ENCODE assay signal across 8 cellular contexts in the genomic region with DNA sequence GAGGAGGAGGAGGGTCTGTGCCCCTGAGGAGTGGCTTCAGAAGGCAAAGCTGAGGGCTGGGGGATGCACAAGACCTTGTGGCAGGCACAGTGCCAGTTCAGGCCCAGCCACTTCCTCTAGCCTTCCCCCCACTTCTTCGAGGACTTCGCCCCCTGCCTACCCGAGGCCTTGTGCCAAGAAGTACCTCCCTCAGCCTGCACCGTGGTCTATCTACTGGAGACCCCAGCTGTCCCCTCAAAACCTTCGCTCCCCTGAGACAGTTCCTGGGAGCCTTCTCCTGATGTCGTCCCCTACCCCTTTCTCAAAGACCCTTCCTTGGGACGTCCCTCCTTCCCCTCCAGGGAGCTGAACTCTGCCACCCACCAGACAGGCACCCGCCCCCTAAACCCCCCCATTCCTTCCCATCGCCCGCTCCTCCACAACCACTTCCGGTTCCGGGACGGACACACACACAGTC. TPM values are rescaled to one million over a fixed set of nuclear protein-coding genes. Genes with fewer than 3 reads are reported as not detected.
DNase-seq lines count a peak whose midpoint lies in the region; ATAC-seq and TF ChIP-seq lines count a peak whose summit lies in the region.

No MANE protein-coding gene starts in this region.

- H3K4me3 Mint-ChIP-seq in naive thymus-derived CD8-positive, alpha-beta T cell = peak overlapping the region; percentile 81 to 97 (median 92)

- intact Hi-C loops in uterus (cut with DNase I; ENCODE audit: low total_unique reads) = no loop called here

- H3K27ac ChIP-seq in VCaP (peak overlapping the region; percentile 98), uterus (peak overlapping the region; percentile 99)

- ATAC-seq in HG03457 (IDR thresholded peaks at IDR 0.05; ENCODE audit: unreplicated experiment) (peak; percentile 1), GM18520 (IDR thresholded peaks at IDR 0.05; ENCODE audit: unreplicated experiment) (no peak)
- peak; percentile 9 for ATAC-seq in naive thymus-derived CD8-positive, alpha-beta T cell

- peak overlapping the region; percentile 89 to 99 (median 96) for H3K27ac Mint-ChIP-seq in naive thymus-derived CD8-positive, alpha-beta T cell

- peaks cover 0 to 35% (median 2%) of the 10 kb centered on the region in 3 donors for H3K36me3 Mint-ChIP-seq in naive thymus-derived CD8-positive, alpha-beta T cell

- peak; percentile 15 for DNase-seq in NK-92 treated with Interleukin-12 subunit alpha and Interleukin-12 subunit beta, amount 100 ng/mL, for 24 hours (lab: John Stamatoyannopoulos, UW)
- no peak for DNase-seq in NK-92 (lab: John Stamatoyannopoulos, UW; ENCODE audit: unreplicated experiment)
- no peak for DNase-seq in epithelial cell of esophagus (ENCODE audit: low read depth)
- DNase-seq in naive thymus-derived CD8-positive, alpha-beta T cell = peak in 7 of 10 donors; percentile 24 to 78 (median 38)
- no peak for DNase-seq in uterus

- no peaks in the 10 kb centered on the region for H3K27me3 ChIP-seq in uterus

- no peaks in the 10 kb centered on the region for H3K36me3 ChIP-seq in uterus

- peaks cover 0 to 21% of the 10 kb centered on the region in 2 donors for H3K4me1 ChIP-seq in uterus

- H3K9me3 Mint-ChIP-seq in naive thymus-derived CD8-positive, alpha-beta T cell = no peaks in the 10 kb centered on the region

- H3K9me3 ChIP-seq in uterus = no peaks in the 10 kb centered on the region

- POLR2A ChIA-PET in naive thymus-derived CD8-positive, alpha-beta T cell (lab: Charles Lee) = interaction anchor here (0.6 to 3.8 kb wide), 44 partner anchors 9 to 1420 kb away, joined by 3 to 142 read pairs (median 6); partner anchors contain the start of genes C12orf57, CDCA3, CHD4 and COPS7A

- no peaks in the 10 kb centered on the region for H3K27me3 Mint-ChIP-seq in naive thymus-derived CD8-positive, alpha-beta T cell

- H3K4me3 ChIP-seq in epithelial cell of esophagus (ENCODE audit: low read length) (peak overlapping the region; percentile 85), uterus (peak overlapping the region; percentile 84 to 98)

- no peak for TF ChIP-seq CTCF in VCaP (conservative IDR thresholded peaks at IDR 0.05)
- TF ChIP-seq CTCF in epithelial cell of esophagus (IDR thresholded peaks at IDR 0.05; ENCODE audit: insufficient read depth, low read depth, low read length, missing control alignments) = no peak
- peak in 1 of 4 experiments; percentile 1 for TF ChIP-seq CTCF in uterus (IDR thresholded peaks at IDR 0.05)

- TF ChIP-seq POLR2A in uterus (IDR thresholded peaks at IDR 0.05) = no peak

- peaks cover 35 to 71% (median 60%) of the 10 kb centered on the region in 4 donors for H3K4me1 Mint-ChIP-seq in naive thymus-derived CD8-positive, alpha-beta T cell

RNA-seq across cellular contexts. Expression of gene ZNF384, which starts 0.6 kb away (rescaled TPM):
- 10 to 100 TPM; 90.5 to 94.8 TPM for total RNA-seq in naive thymus-derived CD8-positive, alpha-beta T cell
- 10 to 100 TPM; 17.6 to 39.6 (median 26.3) TPM for polyA plus RNA-seq in naive thymus-derived CD8-positive, alpha-beta T cell
- total RNA-seq in uterus = 10 to 100 TPM; 13.6 to 71.3 (median 33.1) TPM

RNA-seq across cellular contexts. Expression of gene PIANP, which starts 12.0 kb away (rescaled TPM):
- total RNA-seq in naive thymus-derived CD8-positive, alpha-beta T cell = 1 to 10 TPM in 1 of 2 experiments, under 1 TPM in 1; 0.41 to 1.2 TPM
- polyA plus RNA-seq in naive thymus-derived CD8-positive, alpha-beta T cell = under 1 TPM in 2 of 3 donors, not detected in 1; 0.06 to 0.30 TPM
- total RNA-seq in uterus = 10 to 100 TPM in 1 of 4 donors, 1 to 10 TPM in 1, under 1 TPM in 1, not detected in 1; 0.55 to 11.5 (median 1.5) TPM

RNA-seq across cellular contexts. Expression of gene ING4, which starts 25.7 kb away (rescaled TPM):
- total RNA-seq in naive thymus-derived CD8-positive, alpha-beta T cell = 10 to 100 TPM; 81.2 to 90.6 TPM
- polyA plus RNA-seq in naive thymus-derived CD8-positive, alpha-beta T cell = 10 to 100 TPM; 89.5 to 99.6 (median 90.6) TPM
- 100 to 1,000 TPM in 1 of 4 donors, 10 to 100 TPM in 3; 25.2 to 180 (median 62.0) TPM for total RNA-seq in uterus

RNA-seq across cellular contexts. Expression of gene COPS7A, which starts 35.3 kb away (rescaled TPM):
- 10 to 100 TPM; 27.0 to 35.4 TPM for total RNA-seq in naive thymus-derived CD8-positive, alpha-beta T cell
- 10 to 100 TPM; 34.9 to 42.4 (median 36.2) TPM for polyA plus RNA-seq in naive thymus-derived CD8-positive, alpha-beta T cell
- 10 to 100 TPM; 35.6 to 50.3 (median 37.7) TPM for total RNA-seq in uterus

RNA-seq across cellular contexts. Expression of gene ACRBP, which starts 41.3 kb away (rescaled TPM):
- total RNA-seq in naive thymus-derived CD8-positive, alpha-beta T cell = 10 to 100 TPM; 13.8 to 14.3 TPM
- under 1 TPM in 2 of 3 donors, not detected in 1; 0.43 to 0.50 TPM for polyA plus RNA-seq in naive thymus-derived CD8-positive, alpha-beta T cell
- 1 to 10 TPM in 2 of 4 donors, under 1 TPM in 1, not detected in 1; 0.35 to 1.6 (median 1.5) TPM for total RNA-seq in uterus

Comparison
In these comparisons a context has a peak if more than half of its experiments do, and no peak if none do; other contexts are left out.
1. DNase-seq: peak in NK-92 treated with Interleukin-12 subunit alpha and Interleukin-12 subunit beta, amount 100 ng/mL, for 24 hours (single experiment) and naive thymus-derived CD8-positive, alpha-beta T cell (7 of 10); none in NK-92 (single experiment), epithelial cell of esophagus (single experiment) and uterus (0 of 2).